9 cellular contexts compared by ENCODE assay signal in the genomic region with DNA sequence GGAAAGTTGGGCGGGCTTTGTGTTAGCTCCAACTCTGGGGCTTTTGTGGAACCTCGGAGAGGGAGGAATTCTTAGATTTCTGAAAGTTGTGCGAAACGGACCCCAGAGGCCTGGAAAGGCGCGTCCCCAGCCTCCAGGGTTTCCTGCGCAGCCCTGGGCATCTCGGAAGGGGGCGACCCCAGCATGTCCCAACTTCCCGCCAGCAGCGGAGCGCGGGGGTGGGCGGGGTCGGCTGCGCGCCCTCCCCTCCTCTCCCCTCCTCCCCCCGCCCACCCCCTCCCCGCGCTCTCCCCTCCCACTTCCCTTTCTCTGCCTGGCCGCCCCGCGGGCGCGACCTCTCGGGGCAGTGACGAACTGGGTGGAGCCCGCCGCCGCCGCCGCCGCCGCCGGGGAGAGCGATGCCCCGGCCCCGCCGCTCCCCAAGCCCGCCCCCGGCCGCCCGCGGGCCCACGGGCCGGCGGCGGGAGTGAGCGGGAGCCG. TPM values are rescaled to one million over a fixed set of nuclear protein-coding genes. Genes with fewer than 3 reads are reported as not detected.
DNase-seq lines count a peak whose midpoint lies in the region; ATAC-seq and TF ChIP-seq lines count a peak whose summit lies in the region.
"Had no signal": no experiment of that assay in that cellular context is flagged by ENCODE, and none has a peak within 500 bp of the region (broad histone marks: within the 10 kb centered on the region; RNA-seq: fewer than 3 reads in every experiment).

No MANE protein-coding gene starts in this region.

- H3K27ac Mint-ChIP-seq in Caco-2 (ENCODE audit: unreplicated experiment) = no peak overlapping the region

- peaks cover 6% of the 10 kb centered on the region for H3K4me1 Mint-ChIP-seq in Caco-2 (ENCODE audit: low read depth, unreplicated experiment)

- H3K9me3 Mint-ChIP-seq in Caco-2 (ENCODE audit: unreplicated experiment) = no peaks in the 10 kb centered on the region

- DNase-seq in Caco-2 (peak; percentile 81 to 85), RPMI8226 (peak; percentile 80), fibroblast of the conjunctiva (ENCODE audit: low read depth) (peak; percentile 36)
- peak; percentile 92 for DNase-seq in activated effector memory CD4-positive, alpha-beta T cell treated with anti-CD3 and anti-CD28 coated beads, Interleukin-2, amount 50 U/mL, for 16 hours

- H3K27ac ChIP-seq in HUES48 (ENCODE audit: low read depth, low read length) (peak overlapping the region; percentile 92), subcutaneous abdominal adipose tissue (ENCODE audit: low read depth, low read length) (peak overlapping the region; percentile 83)

- H3K27me3 ChIP-seq in Caco-2 (replicated peaks; ENCODE audit: control insufficient read depth, insufficient read depth, low read length) = no peaks in the 10 kb centered on the region
- no peaks in the 10 kb centered on the region for H3K27me3 ChIP-seq in HUES48 (ENCODE audit: control insufficient read depth, insufficient read depth, low read length)
- no peaks in the 10 kb centered on the region for H3K27me3 ChIP-seq in neuron (ENCODE audit: insufficient read depth, low read length)
- H3K27me3 ChIP-seq in subcutaneous abdominal adipose tissue (ENCODE audit: control insufficient read depth in 5 of 5, insufficient read depth in 4 of 5, low read length in 5 of 5) = no peaks in the 10 kb centered on the region

- H3K36me3 ChIP-seq in Caco-2 (ENCODE audit: control insufficient read depth, insufficient read depth, low read length) = no peaks in the 10 kb centered on the region
- H3K36me3 ChIP-seq in HUES48 (ENCODE audit: control insufficient read depth, insufficient read depth, low read length) = no peaks in the 10 kb centered on the region
- no peaks in the 10 kb centered on the region for H3K36me3 ChIP-seq in neuron (ENCODE audit: insufficient read depth, low read length)
- H3K36me3 ChIP-seq in subcutaneous abdominal adipose tissue (ENCODE audit: control insufficient read depth in 5 of 5, insufficient read depth in 5 of 5, low read length in 5 of 5) = no peaks in the 10 kb centered on the region

- intact Hi-C loops in Caco-2 (cut with micrococcal nuclease; ENCODE audit: unreplicated experiment) = loop anchor here (2.0 to 5.0 kb wide), 3 partner anchors 58 to 175 kb away; a partner anchor contains a TSS

- peak in 1 of 2 experiments; percentile 29 for TF ChIP-seq CTCF in Caco-2 (IDR thresholded peaks at IDR 0.05; ENCODE audit: insufficient read depth in 1 of 2, low read depth in 1 of 2, low read length in 1 of 2, severe bottlenecking in 1 of 2, unreplicated experiment in 1 of 2)

- H3K27me3 Mint-ChIP-seq in Caco-2 (ENCODE audit: insufficient read depth, unreplicated experiment) = no peaks in the 10 kb centered on the region

- H3K4me1 ChIP-seq in Caco-2 (peaks cover 11% of the 10 kb centered on the region; the same call in 1 of the 2 replicates), HUES48 (ENCODE audit: control insufficient read depth, insufficient read depth, low read length) (peaks cover 39% of the 10 kb centered on the region), neuron (ENCODE audit: insufficient read depth, low read length) (peaks cover 15% of the 10 kb centered on the region), subcutaneous abdominal adipose tissue (ENCODE audit: control insufficient read depth in 5 of 5, insufficient read depth in 5 of 5, low read length in 5 of 5) (peaks cover 0 to 18% (median 15%) of the 10 kb centered on the region in 5 donors)

- no peaks in the 10 kb centered on the region for H3K36me3 Mint-ChIP-seq in Caco-2 (ENCODE audit: insufficient read depth, unreplicated experiment)

- peak; percentile 76 for ATAC-seq in GM21390 (IDR thresholded peaks at IDR 0.05; ENCODE audit: unreplicated experiment)

- H2AFZ ChIP-seq in neuron (ENCODE audit: low read depth, low read length) = peak overlapping the region; percentile 13

- H3K4me3 Mint-ChIP-seq in Caco-2 (ENCODE audit: unreplicated experiment) = peak overlapping the region; percentile 71

- CTCF ChIA-PET in Caco-2 (lab: Charles Lee) = interaction anchor here (0.9 kb wide), 1 partner anchor 58 kb away, joined by 3 read pairs; no protein-coding TSS in a partner anchor

- peak overlapping the region; percentile 54 for H3K4me3 ChIP-seq in Caco-2 (ENCODE audit: low read depth, low read length)
- H3K4me3 ChIP-seq in HUES48 (ENCODE audit: low read depth, low read length) = peak overlapping the region; percentile 64
- peak overlapping the region; percentile 74 for H3K4me3 ChIP-seq in neuron (ENCODE audit: low read length)
- H3K4me3 ChIP-seq in subcutaneous abdominal adipose tissue (ENCODE audit: low read depth in 1 of 5, low read length in 5 of 5) = peak overlapping the region; percentile 50 to 78 (median 73)

- BruUV-seq in Caco-2 (replicated peaks; lab: Mats Ljungman, UMichigan) = no TSS peak

- H3K9me3 ChIP-seq in Caco-2 = no peaks in the 10 kb centered on the region
- no peaks in the 10 kb centered on the region for H3K9me3 ChIP-seq in HUES48 (ENCODE audit: control insufficient read depth, insufficient read depth, low read length)
- H3K9me3 ChIP-seq in neuron (ENCODE audit: low read length) = no peaks in the 10 kb centered on the region
- H3K9me3 ChIP-seq in subcutaneous abdominal adipose tissue (ENCODE audit: control insufficient read depth in 5 of 5, low read length in 5 of 5) = no peaks in the 10 kb centered on the region

- POLR2A ChIA-PET in Caco-2 (lab: Charles Lee) = no interaction called here

- H3K9ac ChIP-seq in HUES48 (ENCODE audit: low read depth, low read length) = peak overlapping the region; percentile 73
- H3K9ac ChIP-seq in subcutaneous abdominal adipose tissue (ENCODE audit: low read length in 5 of 5) = peak overlapping the region in 4 of 5 donors; percentile 6 to 86 (median 64)

RNA-seq across cellular contexts. Expression of a gene that starts 16.8 kb away (rescaled TPM):
- not detected in 2 replicates for total RNA-seq in Caco-2 (2022)
- total RNA-seq: renal cortical epithelial cell had no signal

Comparison
In these comparisons a context has a peak if more than half of its experiments do, and no peak if none do; other contexts are left out.
1. Peak in every context shown above with its lines: DNase-seq, ATAC-seq, H3K4me3 ChIP-seq and H3K27ac ChIP-seq.
2. DNase-seq: peak in every context shown above with its lines; median percentile 92 in activated effector memory CD4-positive, alpha-beta T cell treated with anti-CD3 and anti-CD28 coated beads, Interleukin-2, amount 50 U/mL, for 16 hours; 83 in Caco-2; 80 in RPMI8226; 36 in fibroblast of the conjunctiva.